In the genomic region with DNA sequence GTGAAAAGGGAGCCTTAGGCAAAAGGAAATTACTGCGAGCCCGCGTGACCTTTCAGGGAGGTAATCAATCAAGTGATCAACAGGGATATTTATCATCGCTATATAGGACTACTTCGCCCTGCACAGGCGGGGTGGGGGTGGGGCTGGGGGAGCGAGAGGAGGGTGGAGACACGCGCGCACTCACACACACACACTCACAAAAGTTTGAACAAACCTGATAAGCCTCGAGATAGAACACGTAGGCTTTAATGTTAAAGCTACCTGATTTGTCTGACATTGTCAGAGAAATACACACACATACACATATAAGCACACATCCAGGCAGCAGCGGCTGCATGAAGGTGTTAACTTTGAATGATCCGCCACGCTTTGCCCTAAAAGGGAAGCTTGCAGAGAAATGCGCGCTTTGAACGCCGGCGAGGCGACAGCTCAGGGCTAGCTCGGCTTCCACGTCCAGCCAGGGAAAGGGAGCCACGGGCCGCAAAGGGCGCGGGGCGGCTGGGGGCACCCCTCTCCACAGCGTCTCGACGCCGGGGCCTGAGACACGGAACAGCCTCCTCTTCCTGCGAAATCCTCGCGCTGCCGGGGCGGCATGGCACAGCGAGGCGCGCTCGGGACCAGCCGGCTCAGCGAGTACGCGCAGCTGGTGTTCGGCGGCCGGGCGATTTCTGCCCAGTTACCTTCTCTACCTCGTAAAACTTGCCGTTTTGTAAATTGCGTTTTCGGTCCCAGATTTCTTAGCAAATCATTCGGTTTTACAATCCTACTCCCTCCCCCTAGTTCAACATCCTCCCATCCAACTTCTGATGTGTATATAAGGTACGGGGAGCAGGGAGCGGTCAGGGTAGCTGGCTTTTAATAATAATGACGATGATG, we compare ENCODE assay signal across 8 cellular contexts. TPM values are rescaled to one million over a fixed set of nuclear protein-coding genes. Genes with fewer than 3 reads are reported as not detected.
DNase-seq lines count a peak whose midpoint lies in the region; ATAC-seq and TF ChIP-seq lines count a peak whose summit lies in the region.

No MANE protein-coding gene starts in this region.

- no peak overlapping the region for H2BK15ac ChIP-seq in mesendoderm (replicated peaks; ENCODE audit: low read depth)

- no peaks in the 10 kb centered on the region for H3K79me2 ChIP-seq in mesendoderm (ENCODE audit: control insufficient read depth, insufficient read depth, low read length)

- peak overlapping the region; percentile 74 for H3K4me2 ChIP-seq in mesendoderm (ENCODE audit: low read length)

- intact Hi-C loops in colonic mucosa (cut with DNase I) = loop anchor here (5.0 to 10.0 kb wide), 3 partner anchors 374 to 804 kb away; no protein-coding TSS in a partner anchor

- H3K9ac ChIP-seq in colonic mucosa (ENCODE audit: low read depth in 2 of 2, low read length in 2 of 2) = peak overlapping the region; percentile 33 to 49
- H3K9ac ChIP-seq in mesendoderm (ENCODE audit: low read length) = peak overlapping the region; percentile 36

- no peak overlapping the region for H4K8ac ChIP-seq in mesendoderm (ENCODE audit: low read depth, low read length)

- H3K27ac ChIP-seq in colonic mucosa (peak overlapping the region; percentile 56), mesendoderm (ENCODE audit: low read depth, low read length) (no peak overlapping the region), urinary bladder (ENCODE audit: low read depth) (peak overlapping the region; percentile 15)

- no peak overlapping the region for H3K23ac ChIP-seq in mesendoderm (ENCODE audit: low read length)

- no peak overlapping the region for H2AK5ac ChIP-seq in mesendoderm (ENCODE audit: low read length)

- H3K18ac ChIP-seq in mesendoderm (ENCODE audit: low read length) = no peak overlapping the region

- no peaks in the 10 kb centered on the region for H3K79me1 ChIP-seq in mesendoderm (ENCODE audit: low read length)

- no peak for TF ChIP-seq CTCF in colonic mucosa (IDR thresholded peaks at IDR 0.05)

- H3K36me3 ChIP-seq in colonic mucosa = no peaks in the 10 kb centered on the region
- H3K36me3 ChIP-seq in mesendoderm (ENCODE audit: control insufficient read depth, insufficient read depth, low read length) = no peaks in the 10 kb centered on the region
- H3K36me3 ChIP-seq in urinary bladder (ENCODE audit: insufficient read depth) = no peaks in the 10 kb centered on the region

- ATAC-seq in GM19351 (IDR thresholded peaks at IDR 0.05; ENCODE audit: unreplicated experiment) = peak; percentile 22
- no peak for ATAC-seq in HG03520 (IDR thresholded peaks at IDR 0.05; ENCODE audit: unreplicated experiment)

- H3K4ac ChIP-seq in mesendoderm (ENCODE audit: low read depth, low read length) = no peak overlapping the region

- WGBS in mesendoderm (ENCODE audit: extremely low coverage, insufficient coverage, low lambda C conversion rate) = no CpG with 5 or more reads among the region's 58 CpGs
- 3% methylated on average over 58 of the region's 58 CpGs for WGBS in urinary bladder

- no peaks in the 10 kb centered on the region for H3K9me3 ChIP-seq in colonic mucosa

- peak overlapping the region; percentile 63 for H3K56ac ChIP-seq in mesendoderm (ENCODE audit: low read length)

- H3K4me3 ChIP-seq in colonic mucosa (peak overlapping the region; percentile 41), mesendoderm (ENCODE audit: low read length) (peak overlapping the region; percentile 4), urinary bladder (ENCODE audit: low read depth, low read length) (peak overlapping the region; percentile 31)

- H3K4me1 ChIP-seq in colonic mucosa = peaks cover 4% of the 10 kb centered on the region
- H3K4me1 ChIP-seq in mesendoderm (ENCODE audit: control insufficient read depth, low read depth, low read length) = peaks cover 9% of the 10 kb centered on the region
- H3K4me1 ChIP-seq in urinary bladder (ENCODE audit: insufficient read depth) = no peaks in the 10 kb centered on the region

- peaks cover 35% of the 10 kb centered on the region for H3K27me3 ChIP-seq in colonic mucosa
- peaks cover 31% of the 10 kb centered on the region for H3K27me3 ChIP-seq in mesendoderm (ENCODE audit: insufficient read depth, low read length, poor library complexity)

- peak; percentile 45 for DNase-seq in AG20443 (ENCODE audit: low spot score)
- DNase-seq in NCI-H774 (lab: John Stamatoyannopoulos, UW) = peak; percentile 52
- DNase-seq in colonic mucosa = peak; percentile 57
- peak; percentile 60 for DNase-seq in mesendoderm
- DNase-seq in NK-92 treated with Interleukin-12 subunit alpha and Interleukin-12 subunit beta, amount 100 ng/mL, for 24 hours (lab: John Stamatoyannopoulos, UW) = no peak

- H2BK120ac ChIP-seq in mesendoderm (ENCODE audit: low read depth, low read length) = no peak overlapping the region

- H4K5ac ChIP-seq in mesendoderm (ENCODE audit: low read length) = no peak overlapping the region

- H2BK5ac ChIP-seq in mesendoderm (ENCODE audit: low read length) = no peak overlapping the region

RNA-seq across cellular contexts. Expression of a gene that starts 4.8 kb away (rescaled TPM):
- total RNA-seq in colonic mucosa = 10 to 100 TPM; 81.0 to 88.1 TPM
- 0.94 TPM for polyA plus RNA-seq in mesendoderm (2013, experiment 1 of 2)
- polyA plus RNA-seq in mesendoderm (2013, experiment 2 of 2) = 0.74 TPM
- total RNA-seq in urinary bladder = 74.4 TPM
- polyA plus RNA-seq in urinary bladder = 14.5 TPM
